Comparison of ENCODE assay signal across 11 cellular contexts in genomic region chr17:4162366-4162765, GRCh38. TPM values are rescaled to one million over a fixed set of nuclear protein-coding genes. Genes with fewer than 3 reads are reported as not detected.
DNase-seq lines count a peak whose midpoint lies in the region; ATAC-seq and TF ChIP-seq lines count a peak whose summit lies in the region.
"Had no signal": no experiment of that assay in that cellular context is flagged by ENCODE, and none has a peak within 500 bp of the region (broad histone marks: within the 10 kb centered on the region; RNA-seq: fewer than 3 reads in every experiment).

No MANE protein-coding gene starts in this region.

- intact Hi-C loops in posterior cingulate gyrus (cut with DNase I): no loop called here

- no peaks in the 10 kb centered on the region for H3K27me3 ChIP-seq in BE2C

- DNase-seq in T-helper 17 cell (no peak), fibroblast of gingiva (ENCODE audit: low read depth) (peak; percentile 65), BE2C (no peak), posterior cingulate gyrus (no peak)
- no peak for DNase-seq in activated naive CD8-positive, alpha-beta T cell treated with anti-CD3 and anti-CD28 coated beads, Interleukin-2, amount 50 U/mL, for 24 hours
- no peak for DNase-seq in stimulated activated CD4-positive, alpha-beta T cell treated with anti-CD3 and anti-CD28 coated beads, Interleukin-2, amount 100 ng/mL, for 48 hours
- DNase-seq: glutamatergic neuron; NCI-H524 treated with DMSO at 0.1 percent for 48 hours; stimulated activated naive CD4-positive, alpha-beta T cell treated with Interleukin-2 at 50 U/mL for 16 hours had no signal

- POLR2A ChIA-PET in HEK293 (lab: Yijun Ruan, JAX): interaction anchor here (3.8 kb wide), 1 partner anchor 19 kb away, joined by 61 read pairs; the partner anchor contains the start of genes CYB5D2 and ZZEF1

- H3K36me3 Mint-ChIP-seq in T-helper 17 cell (ENCODE audit: low read depth): peaks cover 23% of the 10 kb centered on the region
- H3K36me3 Mint-ChIP-seq in stimulated activated memory B cell treated with anti-CD40 and anti-IgM and Interleukin-4, amounts not matched to agents 10 μg/mL and 1 μg/mL and 100 μg/mL, for 72 hours: peaks cover 53% of the 10 kb centered on the region
- peaks cover 14% of the 10 kb centered on the region for H3K36me3 Mint-ChIP-seq in activated naive CD8-positive, alpha-beta T cell treated with anti-CD3 and anti-CD28 coated beads, Interleukin-2, amount 50 U/mL, for 24 hours (ENCODE audit: low read depth)

- H3K9me3 ChIP-seq in HEK293 (ENCODE audit: control insufficient read depth, insufficient read depth, low read depth, low read length): no peaks in the 10 kb centered on the region
- no peaks in the 10 kb centered on the region for H3K9me3 ChIP-seq in T-helper 17 cell (ENCODE audit: control insufficient read depth, low read length, poor library complexity, severe bottlenecking)
- H3K9me3 ChIP-seq in BE2C: no peaks in the 10 kb centered on the region

- no peaks in the 10 kb centered on the region for H3K9me3 Mint-ChIP-seq in stimulated activated memory B cell treated with anti-CD40 and anti-IgM and Interleukin-4, amounts not matched to agents 10 μg/mL and 1 μg/mL and 100 μg/mL, for 72 hours
- no peaks in the 10 kb centered on the region for H3K9me3 Mint-ChIP-seq in activated naive CD8-positive, alpha-beta T cell treated with anti-CD3 and anti-CD28 coated beads, Interleukin-2, amount 50 U/mL, for 24 hours

- no peak overlapping the region for H3K4me3 Mint-ChIP-seq in T-helper 17 cell
- H3K4me3 Mint-ChIP-seq in stimulated activated memory B cell treated with anti-CD40 and anti-IgM and Interleukin-4, amounts not matched to agents 10 μg/mL and 1 μg/mL and 100 μg/mL, for 72 hours: no peak overlapping the region
- H3K4me3 Mint-ChIP-seq in activated naive CD8-positive, alpha-beta T cell treated with anti-CD3 and anti-CD28 coated beads, Interleukin-2, amount 50 U/mL, for 24 hours: no peak overlapping the region

- H3K4me1 ChIP-seq in HEK293 (ENCODE audit: control insufficient read depth, insufficient read depth, low read length) (peaks cover 16% of the 10 kb centered on the region), BE2C (peaks cover 18% of the 10 kb centered on the region)

- H3K4me3 ChIP-seq in HEK293 (ENCODE audit: low read depth, low read length) (no peak overlapping the region), BE2C (ENCODE audit: low read depth, low read length) (no peak overlapping the region)

- peaks cover 18% of the 10 kb centered on the region for H3K4me1 Mint-ChIP-seq in T-helper 17 cell
- H3K4me1 Mint-ChIP-seq in stimulated activated memory B cell treated with anti-CD40 and anti-IgM and Interleukin-4, amounts not matched to agents 10 μg/mL and 1 μg/mL and 100 μg/mL, for 72 hours: peaks cover 10% of the 10 kb centered on the region
- H3K4me1 Mint-ChIP-seq in activated naive CD8-positive, alpha-beta T cell treated with anti-CD3 and anti-CD28 coated beads, Interleukin-2, amount 50 U/mL, for 24 hours: peaks cover 1% of the 10 kb centered on the region

- peak overlapping the region; percentile 41 for H3K27ac Mint-ChIP-seq in T-helper 17 cell
- H3K27ac Mint-ChIP-seq in stimulated activated memory B cell treated with anti-CD40 and anti-IgM and Interleukin-4, amounts not matched to agents 10 μg/mL and 1 μg/mL and 100 μg/mL, for 72 hours: peak overlapping the region; percentile 30
- no peak overlapping the region for H3K27ac Mint-ChIP-seq in activated naive CD8-positive, alpha-beta T cell treated with anti-CD3 and anti-CD28 coated beads, Interleukin-2, amount 50 U/mL, for 24 hours

- TF ChIP-seq CTCF in HEK293 (tag by site-specific recombination; IDR thresholded peaks at IDR 0.05) (no peak), BE2C (IDR thresholded peaks at IDR 0.05; ENCODE audit: low read depth, low read length) (no peak)

- no peak for ATAC-seq in T-helper 17 cell
- ATAC-seq in stimulated activated memory B cell treated with anti-CD40 and anti-IgM and Interleukin-4, amounts not matched to agents 10 μg/mL and 1 μg/mL and 100 μg/mL, for 72 hours: no peak
- no peak for ATAC-seq in activated naive CD8-positive, alpha-beta T cell treated with anti-CD3 and anti-CD28 coated beads, Interleukin-2, amount 50 U/mL, for 24 hours

- H3K36me3 ChIP-seq in HEK293 (ENCODE audit: control insufficient read depth in 2 of 2, insufficient read depth in 1 of 2, low read length in 2 of 2) (peaks cover 7 to 59% of the 10 kb centered on the region in 2 experiments), BE2C (no peaks in the 10 kb centered on the region)

- CTCF ChIA-PET in HEK293 (lab: Yijun Ruan, JAX): interaction anchor here (1.3 to 1.6 kb wide), 2 partner anchors 16 to 248 kb away, joined by 3 to 6 read pairs; no protein-coding TSS in a partner anchor

- no peak overlapping the region for H3K27ac ChIP-seq in HEK293 (ENCODE audit: extremely low read depth, low read depth, low read length)

- H3K27me3 Mint-ChIP-seq in T-helper 17 cell: no peaks in the 10 kb centered on the region
- no peaks in the 10 kb centered on the region for H3K27me3 Mint-ChIP-seq in stimulated activated memory B cell treated with anti-CD40 and anti-IgM and Interleukin-4, amounts not matched to agents 10 μg/mL and 1 μg/mL and 100 μg/mL, for 72 hours
- H3K27me3 Mint-ChIP-seq in activated naive CD8-positive, alpha-beta T cell treated with anti-CD3 and anti-CD28 coated beads, Interleukin-2, amount 50 U/mL, for 24 hours: no peaks in the 10 kb centered on the region

TF ChIP-seq in HEK293, 187 proteins besides CTCF, POLR2A, EP300 and RAD21:
- TF ChIP-seq ZNF266 (tag by site-specific recombination; IDR thresholded peaks at IDR 0.05; ENCODE audit: low read depth) (no peak), ZNF335 (tag by site-specific recombination; conservative IDR thresholded peaks at IDR 0.05) (peak; percentile 43; the same call in 1 of the 2 replicates), INSM2 (tag by site-specific recombination; IDR thresholded peaks at IDR 0.05) (no peak), ZBTB7A (tag by site-specific recombination; IDR thresholded peaks at IDR 0.05; ENCODE audit: low read depth) (no peak), ZNF16 (tag by site-specific recombination; IDR thresholded peaks at IDR 0.05; ENCODE audit: low read depth) (no peak), ZBTB44 (tag by site-specific recombination; IDR thresholded peaks at IDR 0.05) (no peak), ZNF426 (tag by site-specific recombination; IDR thresholded peaks at IDR 0.05) (no peak), ZNF391 (tag by site-specific recombination; IDR thresholded peaks at IDR 0.05; ENCODE audit: borderline replicate concordance, low read depth) (no peak)

RNA-seq across cellular contexts. Expression of gene CYB5D2, which starts 19.4 kb away (rescaled TPM):
- 1 to 10 TPM; 7.8 to 8.2 TPM for total RNA-seq in T-helper 17 cell
- 27.1 TPM for polyA plus RNA-seq in BE2C (2012; ENCODE audit: insufficient read depth, insufficient read length, low read depth)

RNA-seq across cellular contexts. Expression of gene ZZEF1, which starts 19.5 kb away (rescaled TPM):
- total RNA-seq in T-helper 17 cell: 100 to 1,000 TPM; 117 to 123 TPM
- polyA plus RNA-seq in BE2C (2012; ENCODE audit: insufficient read depth, insufficient read length, low read depth): 27.8 TPM
